Comparison of ENCODE assay signal across 8 cellular contexts in the genomic region with DNA sequence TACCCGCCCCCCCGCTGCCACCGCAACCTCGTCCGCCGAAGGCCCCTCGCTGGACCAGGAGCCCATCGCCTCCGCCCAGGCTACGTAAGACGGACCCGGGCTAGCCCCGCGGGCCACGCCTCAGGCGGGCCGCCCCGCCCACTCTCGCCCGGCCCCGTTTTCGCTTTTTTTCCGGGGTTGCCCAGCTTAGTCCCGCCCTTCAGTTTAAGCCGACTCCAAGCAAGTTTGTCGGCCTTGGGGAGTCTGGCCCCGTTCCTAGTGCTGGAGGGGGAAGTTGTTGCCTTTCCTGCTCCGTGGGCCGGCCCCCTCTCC. TPM values are rescaled to one million over a fixed set of nuclear protein-coding genes. Genes with fewer than 3 reads are reported as not detected.
DNase-seq lines count a peak whose midpoint lies in the region; ATAC-seq and TF ChIP-seq lines count a peak whose summit lies in the region.

No MANE protein-coding gene starts in this region.

- intact Hi-C loops in thyroid gland (cut with DNase I): loop anchor here (5.0 kb wide), 2 partner anchors 46 to 66 kb away; a partner anchor contains a TSS

- H3K36me3 ChIP-seq in MG63 (peaks cover 41% of the 10 kb centered on the region), osteoblast (ENCODE audit: insufficient read depth, low read length) (peaks cover 23% of the 10 kb centered on the region), thyroid gland (peaks cover 0 to 10% of the 10 kb centered on the region in 2 donors)

- H3K36me3 Mint-ChIP-seq in activated naive CD4-positive, alpha-beta T cell treated with anti-CD3 and anti-CD28 coated beads, Interleukin-2, amount 50 U/mL, for 72 hours: peaks cover 0 to 3% of the 10 kb centered on the region in 2 donors
- H3K36me3 Mint-ChIP-seq in glutamatergic neuron (ENCODE audit: unreplicated experiment): no peaks in the 10 kb centered on the region

- peaks cover 29% of the 10 kb centered on the region for H3K27me3 Mint-ChIP-seq in glutamatergic neuron (ENCODE audit: unreplicated experiment)

- H3K4me3 ChIP-seq in MG63 (peak overlapping the region; percentile 79), osteoblast (ENCODE audit: insufficient read depth, low read length) (peak overlapping the region; percentile 86), thyroid gland (replicated peaks in 1 of 3) (peak overlapping the region; percentile 48 to 84 (median 84))

- peak overlapping the region; percentile 99 for H3K4me2 ChIP-seq in osteoblast (ENCODE audit: insufficient read depth, low read length)

- 0% methylated on average over 3 to 11 of the region's 29 CpGs for WGBS in thyroid gland, 2 donors

- H3K27me3 ChIP-seq in MG63 (no peaks in the 10 kb centered on the region), osteoblast (ENCODE audit: insufficient read depth, low read length) (no peaks in the 10 kb centered on the region), thyroid gland (no peaks in the 10 kb centered on the region)

- peak; percentile 63 for ATAC-seq in SK-N-SH treated with all-trans-retinoic acid at 6 μM for 48 hours
- peak; percentile 67 to 68 for ATAC-seq in activated naive CD4-positive, alpha-beta T cell treated with anti-CD3 and anti-CD28 coated beads, Interleukin-2, amount 50 U/mL, for 72 hours

- peaks cover 35% of the 10 kb centered on the region for H3K79me2 ChIP-seq in osteoblast (ENCODE audit: insufficient read depth, low read length)

- TF ChIP-seq POLR2A in thyroid gland (IDR thresholded peaks at IDR 0.05): no peak

- TF ChIP-seq CTCF in glutamatergic neuron (IDR thresholded peaks at IDR 0.05; ENCODE audit: partially characterized antibody, unreplicated experiment) (no peak), osteoblast (IDR thresholded peaks at IDR 0.05; ENCODE audit: extremely low read depth, low read depth, low read length) (no peak), thyroid gland (IDR thresholded peaks at IDR 0.05) (no peak)

- H3K9me3 Mint-ChIP-seq in activated naive CD4-positive, alpha-beta T cell treated with anti-CD3 and anti-CD28 coated beads, Interleukin-2, amount 50 U/mL, for 72 hours: no peaks in the 10 kb centered on the region
- peaks cover 26% of the 10 kb centered on the region for H3K9me3 Mint-ChIP-seq in glutamatergic neuron (ENCODE audit: unreplicated experiment)

- peak overlapping the region; percentile 86 for H2AFZ ChIP-seq in osteoblast (ENCODE audit: low read length)

- peaks cover 27% of the 10 kb centered on the region for H4K20me1 ChIP-seq in osteoblast (ENCODE audit: insufficient read depth, low read length)

- DNase-seq in Daoy (ENCODE audit: low read depth) (peak; percentile 92), H4 (ENCODE audit: low spot score) (peak; percentile 85), MG63 (peak; percentile 92), glutamatergic neuron (peak; percentile 70), osteoblast (ENCODE audit: insufficient read length, low spot score, missing footprints) (peak; percentile 97), thyroid gland (peak; percentile 87 to 88)
- DNase-seq in activated naive CD4-positive, alpha-beta T cell treated with anti-CD3 and anti-CD28 coated beads, Interleukin-2, amount 50 U/mL, for 72 hours (ENCODE audit: low spot score in 2 of 2): peak; percentile 85 to 89

- peak overlapping the region; percentile 70 for H3K27ac ChIP-seq in osteoblast (ENCODE audit: low read depth, low read length)
- peak overlapping the region; percentile 80 to 97 (median 92) for H3K27ac ChIP-seq in thyroid gland

- H3K9me3 ChIP-seq in MG63: no peaks in the 10 kb centered on the region
- no peaks in the 10 kb centered on the region for H3K9me3 ChIP-seq in osteoblast (ENCODE audit: low read depth, low read length)
- no peaks in the 10 kb centered on the region for H3K9me3 ChIP-seq in thyroid gland

- H3K27ac Mint-ChIP-seq in activated naive CD4-positive, alpha-beta T cell treated with anti-CD3 and anti-CD28 coated beads, Interleukin-2, amount 50 U/mL, for 72 hours: peak overlapping the region in 1 of 2 donors; percentile 75
- no peak overlapping the region for H3K27ac Mint-ChIP-seq in glutamatergic neuron (ENCODE audit: unreplicated experiment)

- H3K4me3 Mint-ChIP-seq in glutamatergic neuron (ENCODE audit: unreplicated experiment): peak overlapping the region; percentile 78

- H3K4me1 ChIP-seq in osteoblast (ENCODE audit: insufficient read depth, low read length) (peaks cover 27% of the 10 kb centered on the region), thyroid gland (peaks cover 30 to 33% of the 10 kb centered on the region in 2 donors)

- H3K4me1 Mint-ChIP-seq in glutamatergic neuron (ENCODE audit: low read depth, unreplicated experiment): peaks cover 18% of the 10 kb centered on the region

TF ChIP-seq in SK-N-SH treated with all-trans-retinoic acid at 6 μM for 48 hours, 23 proteins besides CTCF, POLR2A, EP300 and RAD21:
- no peak for TF ChIP-seq SNAI2 (CRISPR knock-in tag; IDR thresholded peaks at IDR 0.05)
- no peak for TF ChIP-seq CSDC2 (CRISPR knock-in tag; IDR thresholded peaks at IDR 0.05)
- TF ChIP-seq OSR1 (CRISPR knock-in tag; IDR thresholded peaks at IDR 0.05): no peak
- no peak for TF ChIP-seq ZNF70 (CRISPR knock-in tag; IDR thresholded peaks at IDR 0.05)

RNA-seq across cellular contexts. Expression of a gene that starts 3.0 kb away (rescaled TPM):
- 17.1 and 18.6 TPM in 2 replicates for total RNA-seq in Daoy (2014; rRNA removed; shearing (Covaris generic))
- 27.5 and 33.8 TPM in 2 replicates for total RNA-seq in H4 (2014; rRNA removed; shearing (Covaris generic))
- 22.9 and 27.0 TPM in 2 replicates for total RNA-seq in MG63 (2014; rRNA removed; shearing (Covaris generic); ENCODE audit: low replicate concordance)
- total RNA-seq in activated naive CD4-positive, alpha-beta T cell treated with anti-CD3 and anti-CD28 coated beads, Interleukin-2, amount 50 U/mL, for 72 hours: 10 to 100 TPM; 23.1 to 28.7 TPM
- total RNA-seq in glutamatergic neuron (ENCODE audit: unreplicated experiment): 305 TPM
- total RNA-seq in osteoblast: 15.6 and 16.5 TPM in 2 replicates
- total RNA-seq in thyroid gland: 10 to 100 TPM; 14.9 to 20.1 (median 16.9) TPM

RNA-seq across cellular contexts. Expression of a gene that starts 15.0 kb away (rescaled TPM):
- total RNA-seq in Daoy (2014; rRNA removed; shearing (Covaris generic)): 219 and 227 TPM in 2 replicates
- 218 and 266 TPM in 2 replicates for total RNA-seq in H4 (2014; rRNA removed; shearing (Covaris generic))
- total RNA-seq in MG63 (2014; rRNA removed; shearing (Covaris generic); ENCODE audit: low replicate concordance): 267 and 286 TPM in 2 replicates
- 100 to 1,000 TPM; 349 to 372 TPM for total RNA-seq in activated naive CD4-positive, alpha-beta T cell treated with anti-CD3 and anti-CD28 coated beads, Interleukin-2, amount 50 U/mL, for 72 hours
- total RNA-seq in glutamatergic neuron (ENCODE audit: unreplicated experiment) (265 TPM), osteoblast (191 and 216 TPM in 2 replicates), thyroid gland (100 to 1,000 TPM in 1 of 4 donors, 10 to 100 TPM in 3; 89.0 to 103 (median 98.9) TPM)

RNA-seq across cellular contexts. Expression of a gene that starts 22.4 kb away (rescaled TPM):
- not detected in 2 replicates for total RNA-seq in Daoy (2014; rRNA removed; shearing (Covaris generic))
- not detected in 2 replicates for total RNA-seq in H4 (2014; rRNA removed; shearing (Covaris generic))
- total RNA-seq in MG63 (2014; rRNA removed; shearing (Covaris generic); ENCODE audit: low replicate concordance): not detected in 2 replicates
- total RNA-seq in activated naive CD4-positive, alpha-beta T cell treated with anti-CD3 and anti-CD28 coated beads, Interleukin-2, amount 50 U/mL, for 72 hours: under 1 TPM in 1 of 2 donors, not detected in 1; 0.14 TPM
- total RNA-seq in glutamatergic neuron (ENCODE audit: unreplicated experiment) (not detected), osteoblast (not detected in 2 replicates), thyroid gland (not detected)

RNA-seq across cellular contexts. Expression of a gene that starts 46.4 kb away (rescaled TPM):
- 0.11 and 0.65 TPM in 2 replicates for total RNA-seq in Daoy (2014; rRNA removed; shearing (Covaris generic))
- 0.52 TPM in 1 of 2 replicates, not detected in the other for total RNA-seq in H4 (2014; rRNA removed; shearing (Covaris generic))
- 0.10 and 1.2 TPM in 2 replicates for total RNA-seq in MG63 (2014; rRNA removed; shearing (Covaris generic); ENCODE audit: low replicate concordance)
- 1 to 10 TPM; 3.9 to 4.8 TPM for total RNA-seq in activated naive CD4-positive, alpha-beta T cell treated with anti-CD3 and anti-CD28 coated beads, Interleukin-2, amount 50 U/mL, for 72 hours
- total RNA-seq in glutamatergic neuron (ENCODE audit: unreplicated experiment) (30.5 TPM), osteoblast (2.5 and 2.9 TPM in 2 replicates), thyroid gland (1 to 10 TPM; 1.5 to 2.9 (median 2.2) TPM)

RNA-seq across cellular contexts. Expression of a gene that starts 50.4 kb away (rescaled TPM):
- 11.5 and 15.1 TPM in 2 replicates for total RNA-seq in Daoy (2014; rRNA removed; shearing (Covaris generic))
- 13.7 and 14.6 TPM in 2 replicates for total RNA-seq in H4 (2014; rRNA removed; shearing (Covaris generic))
- total RNA-seq in MG63 (2014; rRNA removed; shearing (Covaris generic); ENCODE audit: low replicate concordance): 21.8 and 28.3 TPM in 2 replicates
- total RNA-seq in activated naive CD4-positive, alpha-beta T cell treated with anti-CD3 and anti-CD28 coated beads, Interleukin-2, amount 50 U/mL, for 72 hours: 100 to 1,000 TPM in 1 of 2 donors, 10 to 100 TPM in 1; 90.7 to 106 TPM
- 74.8 TPM for total RNA-seq in glutamatergic neuron (ENCODE audit: unreplicated experiment)
- 17.4 and 19.7 TPM in 2 replicates for total RNA-seq in osteoblast
- 10 to 100 TPM; 40.0 to 61.6 (median 56.2) TPM for total RNA-seq in thyroid gland

Comparison
In these comparisons a context has a peak if more than half of its experiments do, and no peak if none do; other contexts are left out.
1. Peak in every context shown above with its lines: DNase-seq, ATAC-seq, H3K4me3 ChIP-seq and H3K27ac ChIP-seq.